Comparison of ENCODE assay signal across 8 cellular contexts in genomic region chr11:126440792-126441514, GRCh38.
DNase-seq lines count a peak whose midpoint lies in the region; ATAC-seq and TF ChIP-seq lines count a peak whose summit lies in the region.

No MANE protein-coding gene starts in this region.

- H3K4me3 Mint-ChIP-seq in activated CD4-positive, alpha-beta T cell treated with anti-CD3 and anti-CD28 coated beads, Interleukin-2, amount 10 ng/mL, durations not matched to agents 7 days and 5 days: no peak overlapping the region

- intact Hi-C loops in lower leg skin (cut with DNase I; ENCODE audit: low total_unique reads): no loop called here

- no peak for DNase-seq in AG04450 (ENCODE audit: low read depth, low spot score)
- DNase-seq in NCI-H526 treated with DMSO at 0.1 percent for 48 hours (lab: John Stamatoyannopoulos, UW): peak; percentile 94
- peak; percentile 80 for DNase-seq in activated CD4-positive, alpha-beta T cell treated with anti-CD3 and anti-CD28 coated beads, Interleukin-2, amount 10 ng/mL, durations not matched to agents 7 days and 5 days
- peak; percentile 29 to 69 for DNase-seq in dermis microvascular lymphatic vessel endothelial cell (ENCODE audit: low read depth in 2 of 2)
- peak; percentile 70 to 95 for DNase-seq in lower leg skin (ENCODE audit: low spot score in 2 of 2)
- DNase-seq in stimulated activated CD4-positive, alpha-beta T cell treated with anti-CD3 and anti-CD28 coated beads, TNF-alpha, amount 100 ng/mL, for 24 hours (ENCODE audit: low read depth in 3 of 3): peak; percentile 52 to 71 (median 57)

- ATAC-seq in GM18868 (IDR thresholded peaks at IDR 0.05; ENCODE audit: unreplicated experiment): peak; percentile 77
- ATAC-seq in HG03457 (IDR thresholded peaks at IDR 0.05; ENCODE audit: unreplicated experiment): peak; percentile 60

- peaks cover 4% of the 10 kb centered on the region for H3K4me1 Mint-ChIP-seq in activated CD4-positive, alpha-beta T cell treated with anti-CD3 and anti-CD28 coated beads, Interleukin-2, amount 10 ng/mL, durations not matched to agents 7 days and 5 days

- H3K9me3 Mint-ChIP-seq in activated CD4-positive, alpha-beta T cell treated with anti-CD3 and anti-CD28 coated beads, Interleukin-2, amount 10 ng/mL, durations not matched to agents 7 days and 5 days: no peaks in the 10 kb centered on the region

- no peak overlapping the region for H3K27ac Mint-ChIP-seq in activated CD4-positive, alpha-beta T cell treated with anti-CD3 and anti-CD28 coated beads, Interleukin-2, amount 10 ng/mL, durations not matched to agents 7 days and 5 days

- TF ChIP-seq CTCF in AG04450 (IDR thresholded peaks at IDR 0.05; ENCODE audit: low read depth, low read length): peak; percentile 92
- peak in 1 of 3 donors; percentile 92 for TF ChIP-seq CTCF in lower leg skin (IDR thresholded peaks at IDR 0.05)

- peaks cover 15% of the 10 kb centered on the region for H3K27me3 Mint-ChIP-seq in activated CD4-positive, alpha-beta T cell treated with anti-CD3 and anti-CD28 coated beads, Interleukin-2, amount 10 ng/mL, durations not matched to agents 7 days and 5 days

- TF ChIP-seq POLR2A in lower leg skin (IDR thresholded peaks at IDR 0.05): no peak

- WGBS in lower leg skin, 2 donors: 23% methylated on average over 21 of the region's 21 CpGs

- no peak overlapping the region for H3K27ac ChIP-seq in AG04450 (ENCODE audit: low read depth, low read length)

- no peaks in the 10 kb centered on the region for H3K27me3 ChIP-seq in AG04450 (ENCODE audit: control insufficient read depth, insufficient read depth, low read length)

- POLR2A ChIA-PET in AG04450 (lab: Yijun Ruan, JAX): no interaction called here
- POLR2A ChIA-PET in activated CD4-positive, alpha-beta T cell treated with anti-CD3 and anti-CD28 coated beads, Interleukin-2, amount 10 ng/mL, durations not matched to agents 7 days and 5 days (lab: Charles Lee): no interaction called here

- no peak overlapping the region for H3K4me3 ChIP-seq in AG04450 (ENCODE audit: low read depth, low read length)
- no peak overlapping the region for H3K4me3 ChIP-seq in lower leg skin (ENCODE audit: low read depth, poor library complexity, severe bottlenecking)

- no peaks in the 10 kb centered on the region for H3K36me3 Mint-ChIP-seq in activated CD4-positive, alpha-beta T cell treated with anti-CD3 and anti-CD28 coated beads, Interleukin-2, amount 10 ng/mL, durations not matched to agents 7 days and 5 days (ENCODE audit: low read depth)

- no peaks in the 10 kb centered on the region; the same call in 1 of the 2 replicates for H3K9me3 ChIP-seq in AG04450 (ENCODE audit: control insufficient read depth, insufficient read depth, low read length)

- CTCF ChIA-PET in AG04450 (lab: Charles Lee): interaction anchor here (0.6 to 7.3 kb wide), 30 partner anchors 8 to 1053 kb away, joined by 3 to 80 read pairs (median 4); no protein-coding TSS in a partner anchor
- CTCF ChIA-PET in activated CD4-positive, alpha-beta T cell treated with anti-CD3 and anti-CD28 coated beads, Interleukin-2, amount 10 ng/mL, durations not matched to agents 7 days and 5 days (lab: Charles Lee): interaction anchor here (0.5 to 1.3 kb wide), 12 partner anchors 9 to 549 kb away, joined by 3 to 7 read pairs (median 4); no protein-coding TSS in a partner anchor
